In the genomic region with DNA sequence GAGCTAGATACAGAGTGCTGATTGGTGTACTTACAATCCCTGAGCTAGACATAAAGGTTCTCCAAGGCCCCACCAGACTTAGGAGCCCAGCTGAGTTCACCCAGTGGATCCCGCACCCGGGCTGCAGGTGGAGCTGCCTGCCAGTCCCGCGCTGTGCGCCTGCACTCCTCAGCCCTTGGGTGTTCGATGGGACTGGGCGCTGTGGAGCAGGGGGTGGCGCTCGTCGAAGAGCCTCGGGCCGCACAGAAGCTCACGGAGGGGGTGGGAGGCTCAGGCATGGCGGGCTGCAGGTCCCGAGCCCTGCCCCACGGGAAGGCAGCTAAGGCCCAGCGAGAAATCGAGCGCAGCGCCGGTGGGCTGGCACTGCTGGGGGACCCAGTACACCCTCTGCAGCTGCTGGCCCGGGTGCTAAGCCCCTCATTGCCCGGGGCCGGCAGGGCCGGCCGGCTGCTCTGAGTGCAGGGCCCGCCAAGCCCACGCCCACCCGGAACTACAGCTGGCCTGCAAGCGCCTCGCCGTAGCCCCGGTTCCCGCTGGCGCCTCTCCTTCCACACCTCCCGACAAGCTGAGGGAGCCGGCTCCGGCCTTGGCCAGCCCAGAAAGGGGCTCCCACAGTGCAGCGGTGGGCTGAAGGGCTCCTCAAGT, we compare ENCODE assay signal across 3 cellular contexts. TPM values are rescaled to one million over a fixed set of nuclear protein-coding genes. Genes with fewer than 3 reads are reported as not detected.
"Had no signal": no experiment of that assay in that cellular context is flagged by ENCODE, and none has a peak within 500 bp of the region (broad histone marks: within the 10 kb centered on the region; RNA-seq: fewer than 3 reads in every experiment).

No MANE protein-coding gene starts in this region.

RNA-seq across cellular contexts. Expression of gene ACSBG1, which starts 11.7 kb away (rescaled TPM):
- total RNA-seq: M059J, MCF 10A had no signal

RNA-seq across cellular contexts. Expression of gene DNAJA4, which starts 18.3 kb away (rescaled TPM):
- total RNA-seq: LHCN-M2, MCF 10A had no signal
